Comparison of ENCODE assay signal across 7 cellular contexts in genomic region chrX:48006688-48007087, GRCh38. TPM values are rescaled to one million over a fixed set of nuclear protein-coding genes. Genes with fewer than 3 reads are reported as not detected.
"Had no signal": no experiment of that assay in that cellular context is flagged by ENCODE, and none has a peak within 500 bp of the region (broad histone marks: within the 10 kb centered on the region; RNA-seq: fewer than 3 reads in every experiment).

Gene SPACA5 (plus strand): TSS chrX:48006988. CDS start chrX:48007803, 815 bp downstream.

RNA-seq across cellular contexts. Expression of gene SPACA5, which starts in this region (rescaled TPM):
- total RNA-seq: GM23248, GM23338, H1, H4, H7, H9, HFFc6 had no signal
- polyA plus RNA-seq: GM23248, GM23338 had no signal
